Comparison of ENCODE assay signal across 33 cellular contexts in genomic region chr1:119115301-119115700, GRCh38. TPM values are rescaled to one million over a fixed set of nuclear protein-coding genes. Genes with fewer than 3 reads are reported as not detected.
DNase-seq lines count a peak whose midpoint lies in the region; ATAC-seq and TF ChIP-seq lines count a peak whose summit lies in the region.
"Had no signal": no experiment of that assay in that cellular context is flagged by ENCODE, and none has a peak within 500 bp of the region (broad histone marks: within the 10 kb centered on the region; RNA-seq: fewer than 3 reads in every experiment).

No MANE protein-coding gene starts in this region.

- no peak overlapping the region for H3K27ac ChIP-seq in ascending aorta
- H3K27ac ChIP-seq: A549, body of pancreas, dorsolateral prefrontal cortex, esophagus muscularis mucosa, foreskin keratinocyte, HL-60, parathyroid adenoma had no signal

- H3K36me3 ChIP-seq in ascending aorta = no peaks in the 10 kb centered on the region
- H3K36me3 ChIP-seq: esophagus muscularis mucosa had no signal

- H3K4me3 ChIP-seq in ascending aorta = no peak overlapping the region
- H3K4me3 ChIP-seq: A549, body of pancreas, dorsolateral prefrontal cortex, esophagus muscularis mucosa, SK-N-MC, smooth muscle cell had no signal

- no peak for TF ChIP-seq CTCF in ascending aorta (IDR thresholded peaks at IDR 0.05)

- H3K9me3 ChIP-seq in ascending aorta = peaks cover 0 to 18% of the 10 kb centered on the region in 2 donors
- H3K9me3 ChIP-seq: A549, body of pancreas, esophagus muscularis mucosa had no signal

- DNase-seq in NCI-H82 (lab: John Stamatoyannopoulos, UW) = peak; percentile 17
- DNase-seq in NCI-H82 treated with DMSO at 0.1 percent for 48 hours (lab: John Stamatoyannopoulos, UW; ENCODE audit: unreplicated experiment) = no peak
- peak; percentile 45 for DNase-seq in NCI-H146 treated with DMSO at 0.1 percent for 48 hours (lab: John Stamatoyannopoulos, UW; ENCODE audit: unreplicated experiment)
- DNase-seq in NCI-H524 treated with DMSO at 0.1 percent for 48 hours (lab: John Stamatoyannopoulos, UW) = peak; percentile 48
- no peak for DNase-seq in activated CD4-positive, alpha-beta T cell treated with anti-CD3 and anti-CD28 coated beads for 48 hours
- no peak for DNase-seq in posterior vena cava (ENCODE audit: low spot score)
- no peak for DNase-seq in ascending aorta (ENCODE audit: low spot score in 2 of 2)
- DNase-seq: activated CD4-positive, CD25-positive, alpha-beta regulatory T cell; activated naive CD4-positive, alpha-beta T cell; activated T-cell treated with anti-CD3 and anti-CD28 coated beads, Interleukin-2, amount 50 U/mL, for 48 hours; AML-193; body of pancreas; CD4-positive, CD25-positive, alpha-beta regulatory T cell; foreskin keratinocyte; H9; head of caudate nucleus; KBM-7; kidney; left ventricle myocardium superior; mesendoderm; NCI-H1436; PC-3; right cardiac atrium; stimulated activated CD4-positive, alpha-beta T cell treated with anti-CD3 and anti-CD28 coated beads, Interleukin-1b, Interleukin-23, amount 100 ng/mL, for 48 hours; stimulated activated naive CD8-positive, alpha-beta T cell treated with anti-CD3 and anti-CD28 coated beads, Interleukin-15, Interleukin-2, amounts not matched to agents 100 U/mL and 50 U/mL, for 24 hours had no signal

- no peaks in the 10 kb centered on the region for H3K27me3 ChIP-seq in ascending aorta
- H3K27me3 ChIP-seq: body of pancreas, dorsolateral prefrontal cortex, esophagus muscularis mucosa, foreskin keratinocyte had no signal

- intact Hi-C loops in posterior vena cava (cut with DNase I) = no loop called here
- intact Hi-C loops in ascending aorta (cut with DNase I) = no loop called here

- ATAC-seq in GM21423 (IDR thresholded peaks at IDR 0.05; ENCODE audit: unreplicated experiment) = no peak
- ATAC-seq: A549; body of pancreas; foreskin keratinocyte; left ventricle myocardium superior; PC-3; right cardiac atrium; stimulated activated naive CD8-positive, alpha-beta T cell treated with anti-CD3 and anti-CD28 coated beads, Interleukin-15, Interleukin-2, amounts not matched to agents 100 U/mL and 50 U/mL, for 24 hours had no signal

- H3K4me1 ChIP-seq in ascending aorta = no peaks in the 10 kb centered on the region
- H3K4me1 ChIP-seq: A549, body of pancreas, esophagus muscularis mucosa, foreskin keratinocyte, parathyroid adenoma had no signal

RNA-seq across cellular contexts. Expression of gene WARS2, which starts 25.2 kb away (rescaled TPM):
- total RNA-seq in posterior vena cava (10 to 100 TPM in 1 of 2 donors, 1 to 10 TPM in 1; 9.2 to 13.0 TPM), ascending aorta (11.9 TPM)

Comparison
In these comparisons a context has a peak if more than half of its experiments do, and no peak if none do; other contexts are left out.
1. DNase-seq: peak in NCI-H82 (single experiment), NCI-H146 treated with DMSO at 0.1 percent for 48 hours (single experiment) and NCI-H524 treated with DMSO at 0.1 percent for 48 hours (single experiment); none in NCI-H82 treated with DMSO at 0.1 percent for 48 hours (single experiment), activated CD4-positive, alpha-beta T cell treated with anti-CD3 and anti-CD28 coated beads for 48 hours (single experiment), posterior vena cava (single experiment) and ascending aorta (0 of 2).